ENCODE assay signal across 8 cellular contexts in the genomic region with DNA sequence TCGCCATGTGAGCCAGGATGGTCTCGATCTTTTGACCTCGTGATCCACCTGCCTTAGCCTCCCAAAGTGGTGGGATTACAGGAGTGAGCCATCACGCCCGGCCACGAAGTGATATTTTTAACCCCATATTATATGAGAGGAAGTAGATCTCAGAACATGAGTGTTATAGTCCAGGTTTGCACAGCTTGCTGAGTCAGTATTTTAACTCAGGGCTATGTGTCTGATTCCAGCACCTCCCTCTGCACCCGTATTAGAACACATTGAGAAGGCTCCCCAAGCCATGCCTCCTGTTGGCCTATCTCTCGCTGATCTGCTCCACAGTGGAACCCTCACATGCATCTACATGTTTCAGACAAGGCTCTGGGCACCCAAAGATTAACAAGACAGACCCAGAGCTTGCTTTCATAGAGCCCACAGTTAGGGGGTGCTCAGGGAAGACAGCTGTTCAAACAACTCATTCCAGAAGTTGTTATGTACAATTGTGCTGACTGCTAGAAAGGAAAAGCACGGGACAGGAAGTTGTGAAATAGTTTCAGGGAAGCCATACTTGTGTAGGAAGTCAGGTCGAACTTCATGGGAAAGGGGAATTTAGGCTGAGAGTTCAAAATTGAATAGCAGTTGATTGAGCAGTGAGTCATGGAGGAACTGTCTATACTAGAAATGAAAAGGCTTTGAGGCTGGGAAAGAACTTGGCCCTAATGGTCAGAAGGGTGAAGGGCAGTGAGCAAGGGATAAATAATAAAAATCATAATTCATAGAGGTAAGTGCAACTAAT. TPM values are rescaled to one million over a fixed set of nuclear protein-coding genes. Genes with fewer than 3 reads are reported as not detected.
A peak's percentile ranks its signal among the peaks of the same experiment; 100 is the strongest.
DNase-seq lines count a peak whose midpoint lies in the region; ATAC-seq and TF ChIP-seq lines count a peak whose summit lies in the region.

No MANE protein-coding gene starts in this region.

- intact Hi-C loops in sciatic nerve (cut with DNase I), result no loop called here

- DNase-seq in H4 (ENCODE audit: low spot score) (peak; percentile 48), SK-N-MC (ENCODE audit: low read depth, low spot score) (peak; percentile 70), foreskin keratinocyte (peak; percentile 84 to 95), sciatic nerve (ENCODE audit: low spot score) (no peak), amygdala (lab: John Stamatoyannopoulos, UW) (no peak), NCI-H524 treated with DMSO at 0.1 percent for 48 hours (lab: John Stamatoyannopoulos, UW) (no peak)
- no peak for DNase-seq in effector CD4-positive, alpha-beta T cell
- DNase-seq in effector CD8-positive, alpha-beta T cell (lab: John Stamatoyannopoulos, UW), result no peak

- ATAC-seq in foreskin keratinocyte, result peak; percentile 72
- peak; percentile 80 for ATAC-seq in sciatic nerve

- peak; percentile 40 for TF ChIP-seq CTCF in foreskin keratinocyte (conservative IDR thresholded peaks at IDR 0.05)

- no peaks in the 10 kb centered on the region for H3K9me3 ChIP-seq in SK-N-MC (ENCODE audit: low read depth, low read length)

- peak overlapping the region; percentile 6 for H3K9ac ChIP-seq in SK-N-MC (ENCODE audit: insufficient read length)

- H3K36me3 ChIP-seq in SK-N-MC (ENCODE audit: insufficient read depth, low read length), result no peaks in the 10 kb centered on the region

- H3K27ac ChIP-seq in SK-N-MC (peak overlapping the region; percentile 78), foreskin keratinocyte (peak overlapping the region; percentile 84)

- peaks cover 12% of the 10 kb centered on the region for H3K4me1 ChIP-seq in foreskin keratinocyte

- peak overlapping the region; percentile 29 for H3K4me3 ChIP-seq in SK-N-MC

- H3K27me3 ChIP-seq in foreskin keratinocyte, result no peaks in the 10 kb centered on the region

RNA-seq across cellular contexts. Expression of a gene that starts 49.3 kb away (rescaled TPM):
- total RNA-seq in H4 (2014; rRNA removed; shearing (Covaris generic)), result 31.6 and 35.5 TPM in 2 replicates
- total RNA-seq in foreskin keratinocyte, result 26.7 and 28.4 TPM in 2 replicates
- polyA plus RNA-seq in foreskin keratinocyte, result 15.5 and 17.3 TPM in 2 replicates
- total RNA-seq in sciatic nerve, result 18.1 TPM

Comparison
In these comparisons a context has a peak if more than half of its experiments do, and no peak if none do; other contexts are left out.
1. DNase-seq: peak in H4 (single experiment), SK-N-MC (single experiment) and foreskin keratinocyte (2 of 2); none in sciatic nerve (single experiment), effector CD4-positive, alpha-beta T cell (single experiment), effector CD8-positive, alpha-beta T cell (single experiment), amygdala (0 of 56) and NCI-H524 treated with DMSO at 0.1 percent for 48 hours (single experiment).